ENCODE assay signal across 33 cellular contexts in the genomic region with DNA sequence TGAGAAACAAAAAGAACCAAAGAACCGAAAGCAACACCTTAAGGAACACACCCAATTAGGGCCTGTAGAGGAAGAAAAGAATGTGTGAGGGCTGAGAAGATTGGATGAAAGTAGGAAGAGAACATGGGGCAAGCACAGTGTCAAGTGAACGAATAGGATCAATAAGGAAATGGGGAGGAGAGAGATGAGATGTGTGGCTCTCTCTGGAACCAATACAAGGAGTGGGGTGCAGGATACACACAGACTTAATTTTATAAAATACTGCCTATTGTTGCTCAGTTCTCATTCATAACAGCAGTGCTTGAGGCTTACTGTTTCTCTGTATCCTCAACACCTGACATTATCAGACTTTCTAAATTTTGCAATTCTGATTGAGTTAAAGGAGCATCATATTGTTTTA.
A peak's percentile ranks its signal among the peaks of the same experiment; 100 is the strongest.
DNase-seq lines count a peak whose midpoint lies in the region; ATAC-seq, FAIRE-seq and TF ChIP-seq lines count a peak whose summit lies in the region.
"Had no signal": no experiment of that assay in that cellular context is flagged by ENCODE, and none has a peak within 500 bp of the region (broad histone marks: within the 10 kb centered on the region; RNA-seq: fewer than 3 reads in every experiment).

No MANE protein-coding gene starts in this region.

- TF ChIP-seq POLR2A in K562 (conservative IDR thresholded peaks at IDR 0.05): no peak

- H3K4me1 ChIP-seq in HEK293 (ENCODE audit: control insufficient read depth, insufficient read depth, low read length) (no peaks in the 10 kb centered on the region), K562 (replicated peaks in 1 of 2; ENCODE audit: control insufficient read depth in 2 of 2, insufficient read depth in 2 of 2, low read length in 2 of 2) (no peaks in the 10 kb centered on the region)
- H3K4me1 ChIP-seq: A549, BE2C, BLaER1, Caco-2 had no signal

- POLR2A ChIA-PET in HEK293 (lab: Yijun Ruan, JAX) (no interaction called here), K562 (lab: Yijun Ruan, JAX) (interaction anchor here (0.6 kb wide), 1 partner anchor 540 kb away, joined by 4 read pairs; no protein-coding TSS in a partner anchor)

- TF ChIP-seq RAD21 in K562 (CRISPR knock-in tag; conservative IDR thresholded peaks at IDR 0.05 in 1 of 2, IDR thresholded peaks at IDR 0.05 in 1 of 2): no peak

- H3K36me3 ChIP-seq in HEK293 (ENCODE audit: control insufficient read depth in 2 of 2, insufficient read depth in 1 of 2, low read length in 2 of 2) (no peaks in the 10 kb centered on the region), K562 (ENCODE audit: control insufficient read depth, insufficient read depth, low read length) (no peaks in the 10 kb centered on the region)
- H3K36me3 ChIP-seq: BE2C; BLaER1; BLaER1 treated with 17β-estradiol and CSF1 and Interleukin-3, amounts not matched to agents 10 nM and 100 nM had no signal

- no peaks in the 10 kb centered on the region for H3K27me3 Mint-ChIP-seq in natural killer cell (ENCODE audit: low read depth in 2 of 2)
- H3K27me3 Mint-ChIP-seq: B cell had no signal

- H3K27me3 ChIP-seq in K562 (ENCODE audit: control insufficient read depth in 2 of 2, insufficient read depth in 2 of 2, low read length in 2 of 2): no peaks in the 10 kb centered on the region
- H3K27me3 ChIP-seq: BE2C; BLaER1; BLaER1 treated with 17β-estradiol and CSF1 and Interleukin-3, amounts not matched to agents 10 nM and 100 nM had no signal

- TF ChIP-seq EP300 in K562 (IDR thresholded peaks at IDR 0.05; ENCODE audit: low read length): no peak

- no peaks in the 10 kb centered on the region for H4K20me1 ChIP-seq in K562 (replicated peaks; ENCODE audit: control insufficient read depth, insufficient read depth, low read length)
- H4K20me1 ChIP-seq: BLaER1; BLaER1 treated with 17β-estradiol and CSF1 and Interleukin-3, amounts not matched to agents 10 nM and 100 nM had no signal

- H3K27ac ChIP-seq in HEK293 (ENCODE audit: extremely low read depth, low read depth, low read length) (no peak overlapping the region), K562 (ENCODE audit: extremely low read depth, low read depth, low read length) (no peak overlapping the region)
- H3K27ac ChIP-seq: 22Rv1; A549; BLaER1; BLaER1 treated with 17β-estradiol and CSF1 and Interleukin-3, amounts not matched to agents 10 nM and 100 nM; C4-2B had no signal

- BruUV-seq in K562 (replicated peaks; lab: Mats Ljungman, UMichigan): no TSS peak

- H3K27ac Mint-ChIP-seq in natural killer cell: no peak overlapping the region
- H3K27ac Mint-ChIP-seq: B cell; CD14-positive monocyte; CD4-positive, alpha-beta T cell; CD4-positive, CD25-positive, alpha-beta regulatory T cell; CD8-positive, alpha-beta memory T cell; CD8-positive, alpha-beta T cell had no signal

- intact Hi-C loops in K562 (cut with micrococcal nuclease) (no loop called here), natural killer cell (cut with micrococcal nuclease) (no loop called here)

- in situ Hi-C loops in K562 (cut with MboI): no loop called here

- no peak for DNase-seq in K562 (ENCODE audit: extremely low read depth in 1 of 4, low spot score in 3 of 4)
- DNase-seq in D341Med (ENCODE audit: low spot score): no peak
- DNase-seq in natural killer cell: no peak
- DNase-seq: 8988T; ACHN; AML-193; BE2C; C1 segment of cervical spinal cord; Caco-2; Calu3; CD4-positive, alpha-beta memory T cell; CD4-positive, alpha-beta T cell; CD4-positive, CD25-positive, alpha-beta regulatory T cell; CD8-positive, alpha-beta memory T cell; CD8-positive, alpha-beta T cell; COR-L47; DMS 273 treated with DMSO at 0.1 percent for 48 hours; DMS153; DMS53; DMS79; DMS79 treated with DMSO at 0.1 percent for 48 hours; DND-41; EL had no signal

- H3K36me3 Mint-ChIP-seq in natural killer cell: no peaks in the 10 kb centered on the region
- H3K36me3 Mint-ChIP-seq: CD14-positive monocyte; CD4-positive, alpha-beta memory T cell; CD4-positive, CD25-positive, alpha-beta regulatory T cell; CD8-positive, alpha-beta T cell had no signal

- H3K9ac ChIP-seq in K562 (ENCODE audit: insufficient read depth in 1 of 2, low read depth in 2 of 2, low read length in 2 of 2): no peak overlapping the region
- H3K9ac ChIP-seq: BLaER1; BLaER1 treated with 17β-estradiol and CSF1 and Interleukin-3, amounts not matched to agents 10 nM and 100 nM had no signal

- no peak for TF ChIP-seq CTCF in HEK293 (tag by site-specific recombination; IDR thresholded peaks at IDR 0.05)
- no peak for TF ChIP-seq CTCF in K562 (IDR thresholded peaks at IDR 0.05 in 2 of 3, conservative IDR thresholded peaks at IDR 0.05 in 1 of 3; ENCODE audit: insufficient read depth in 2 of 3, low read depth in 1 of 3, low read length in 3 of 3)
- no peak for TF ChIP-seq CTCF in natural killer cell (IDR thresholded peaks at IDR 0.05)

- ATAC-seq in K562 (no peak), natural killer cell (no peak)
- ATAC-seq: A549; CD8-positive, alpha-beta T cell had no signal

- H3K4me3 Mint-ChIP-seq in natural killer cell: no peak overlapping the region
- H3K4me3 Mint-ChIP-seq: B cell; CD14-positive monocyte; CD4-positive, alpha-beta memory T cell; CD4-positive, alpha-beta T cell; CD8-positive, alpha-beta memory T cell; CD8-positive, alpha-beta T cell had no signal

- H3K4me2 ChIP-seq in K562 (ENCODE audit: insufficient read depth, low read length): no peak overlapping the region
- H3K4me2 ChIP-seq: A549; BLaER1; BLaER1 treated with 17β-estradiol and CSF1 and Interleukin-3, amounts not matched to agents 10 nM and 100 nM had no signal

- FAIRE-seq in K562 (lab: Jason Lieb, UNC): no peak
- FAIRE-seq: A204.1, A549, D721Med had no signal

- no peak overlapping the region for H2AFZ ChIP-seq in K562 (ENCODE audit: low read depth, low read length)

- no peaks in the 10 kb centered on the region for H3K79me2 ChIP-seq in K562 (ENCODE audit: control insufficient read depth, insufficient read depth, low read length)

- H3K9me3 ChIP-seq in HEK293 (ENCODE audit: control insufficient read depth, insufficient read depth, low read depth, low read length) (no peaks in the 10 kb centered on the region; the same call in 1 of the 2 replicates), K562 (replicated peaks; ENCODE audit: control insufficient read depth, insufficient read depth, low read depth, low read length) (no peaks in the 10 kb centered on the region)
- H3K9me3 ChIP-seq: A549, BE2C, Caco-2 had no signal

- 0% methylated on average over 2 of the region's 2 CpGs for WGBS in K562 (ENCODE audit: insufficient coverage, low coverage, missing lambda C conversion rate)

- no peaks in the 10 kb centered on the region for H3K9me1 ChIP-seq in K562 (ENCODE audit: control insufficient read depth, insufficient read depth, low read length)

- CTCF ChIA-PET in HEK293 (lab: Yijun Ruan, JAX): interaction anchor here (0.6 to 2.9 kb wide), 2 partner anchors 17 to 800 kb away, joined by 3 to 11 read pairs; no protein-coding TSS in a partner anchor
- CTCF ChIA-PET in K562 (lab: Yijun Ruan, JAX; ENCODE audit: low intra/inter-chr PET ratio): no interaction called here

- H3K4me3 ChIP-seq in HEK293 (ENCODE audit: low read depth, low read length) (no peak overlapping the region), K562 (no peak overlapping the region)
- H3K4me3 ChIP-seq: A549; BLaER1; BLaER1 treated with 17β-estradiol and CSF1 and Interleukin-3, amounts not matched to agents 10 nM and 100 nM had no signal

- peaks cover 0 to 2% of the 10 kb centered on the region in 2 donors for H3K9me3 Mint-ChIP-seq in natural killer cell
- H3K9me3 Mint-ChIP-seq: CD8-positive, alpha-beta T cell had no signal

- H3K4me1 Mint-ChIP-seq in natural killer cell: peaks cover 0 to 5% of the 10 kb centered on the region in 2 donors
- H3K4me1 Mint-ChIP-seq: B cell; CD4-positive, alpha-beta memory T cell; CD4-positive, CD25-positive, alpha-beta regulatory T cell; CD8-positive, alpha-beta memory T cell had no signal

TF ChIP-seq in HEK293, 187 proteins besides CTCF, POLR2A, EP300 and RAD21:
- TF ChIP-seq, protein P1, sequence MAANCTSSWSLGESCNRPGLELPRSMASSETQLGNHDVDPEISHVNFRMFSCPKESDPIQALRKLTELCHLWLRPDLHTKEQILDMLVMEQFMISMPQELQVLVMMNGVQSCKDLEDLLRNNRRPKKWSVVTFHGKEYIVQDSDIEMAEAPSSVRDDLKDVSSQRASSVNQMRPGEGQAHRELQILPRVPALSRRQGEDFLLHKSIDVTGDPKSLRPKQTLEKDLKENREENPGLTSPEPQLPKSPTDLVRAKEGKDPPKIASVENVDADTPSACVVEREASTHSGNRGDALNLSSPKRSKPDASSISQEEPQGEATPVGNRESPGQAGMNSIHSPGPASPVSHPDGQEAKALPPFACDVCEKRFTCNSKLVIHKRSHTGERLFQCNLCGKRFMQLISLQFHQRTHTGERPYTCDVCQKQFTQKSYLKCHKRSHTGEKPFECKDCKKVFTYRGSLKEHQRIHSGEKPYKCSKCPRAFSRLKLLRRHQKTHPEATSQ (tag by site-specific recombination; IDR thresholded peaks at IDR 0.05): no peak
- TF ChIP-seq ZNF707 (tag by site-specific recombination; IDR thresholded peaks at IDR 0.05): peak; percentile 88

TF ChIP-seq in K562, 482 proteins besides CTCF, POLR2A, EP300 and RAD21:
- TF ChIP-seq ZNF707 (CRISPR knock-in tag; conservative IDR thresholded peaks at IDR 0.05) (peak; percentile 84), CAMTA2 (CRISPR knock-in tag; conservative IDR thresholded peaks at IDR 0.05) (no peak)
- TF ChIP-seq, protein P2, sequence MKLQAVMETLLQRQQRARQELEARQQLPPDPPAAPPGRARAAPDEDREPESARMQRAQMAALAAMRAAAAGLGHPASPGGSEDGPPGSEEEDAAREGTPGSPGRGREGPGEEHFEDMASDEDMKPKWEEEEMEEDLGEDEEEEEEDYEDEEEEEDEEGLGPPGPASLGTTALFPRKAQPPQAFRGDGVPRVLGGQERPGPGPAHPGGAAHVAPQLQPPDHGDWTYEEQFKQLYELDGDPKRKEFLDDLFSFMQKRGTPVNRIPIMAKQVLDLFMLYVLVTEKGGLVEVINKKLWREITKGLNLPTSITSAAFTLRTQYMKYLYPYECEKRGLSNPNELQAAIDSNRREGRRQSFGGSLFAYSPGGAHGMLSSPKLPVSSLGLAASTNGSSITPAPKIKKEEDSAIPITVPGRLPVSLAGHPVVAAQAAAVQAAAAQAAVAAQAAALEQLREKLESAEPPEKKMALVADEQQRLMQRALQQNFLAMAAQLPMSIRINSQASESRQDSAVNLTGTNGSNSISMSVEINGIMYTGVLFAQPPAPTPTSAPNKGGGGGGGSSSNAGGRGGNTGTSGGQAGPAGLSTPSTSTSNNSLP (IDR thresholded peaks at IDR 0.05; ENCODE audit: borderline replicate concordance, low read depth, low read length): no peak
